ENCODE assay signal across 12 cellular contexts in genomic region chr16:30746638-30747160, GRCh38. TPM values are rescaled to one million over a fixed set of nuclear protein-coding genes. Genes with fewer than 3 reads are reported as not detected.
DNase-seq lines count a peak whose midpoint lies in the region; ATAC-seq, FAIRE-seq and TF ChIP-seq lines count a peak whose summit lies in the region.
"Had no signal": no experiment of that assay in that cellular context is flagged by ENCODE, and none has a peak within 500 bp of the region (broad histone marks: within the 10 kb centered on the region; RNA-seq: fewer than 3 reads in every experiment).

No MANE protein-coding gene starts in this region.

- H3K9me3 Mint-ChIP-seq in activated CD8-positive, alpha-beta T cell treated with anti-CD3 and anti-CD28 coated beads, Interleukin-2, amount 10 ng/mL, durations not matched to agents 7 days and 5 days (ENCODE audit: insufficient read depth): no peaks in the 10 kb centered on the region
- H3K9me3 Mint-ChIP-seq in naive thymus-derived CD8-positive, alpha-beta T cell: no peaks in the 10 kb centered on the region
- H3K9me3 Mint-ChIP-seq: activated B cell treated with CpG ODN at 0.5 μM for 24 hours had no signal

- H3K27me3 ChIP-seq in psoas muscle (ENCODE audit: insufficient read depth in 3 of 3, low read length in 2 of 3): no peaks in the 10 kb centered on the region

- no peaks in the 10 kb centered on the region for H3K4me1 ChIP-seq in psoas muscle

- TF ChIP-seq CTCF in 22Rv1 (IDR thresholded peaks at IDR 0.05): no peak
- no peak for TF ChIP-seq CTCF in psoas muscle (IDR thresholded peaks at IDR 0.05)

- CTCF ChIA-PET in activated CD8-positive, alpha-beta T cell treated with anti-CD3 and anti-CD28 coated beads, Interleukin-2, amount 10 ng/mL, durations not matched to agents 7 days and 5 days (lab: Charles Lee): interaction anchor here (1.2 to 2.2 kb wide), 4 partner anchors 23 to 155 kb away, joined by 3 to 15 read pairs (median 5); no protein-coding TSS in a partner anchor

- no peaks in the 10 kb centered on the region for H3K9me3 ChIP-seq in psoas muscle

- peaks cover 0 to 53% of the 10 kb centered on the region in 2 donors for H3K36me3 ChIP-seq in psoas muscle (ENCODE audit: insufficient read depth in 1 of 2, low read depth in 1 of 2)

- intact Hi-C loops in psoas muscle (cut with DNase I): loop anchor here in 1 of 2 donors (5.0 kb wide), 1 partner anchor 34 kb away; no protein-coding TSS in a partner anchor

- H3K4me1 Mint-ChIP-seq in activated CD8-positive, alpha-beta T cell treated with anti-CD3 and anti-CD28 coated beads, Interleukin-2, amount 10 ng/mL, durations not matched to agents 7 days and 5 days (ENCODE audit: low read depth): peaks cover 27% of the 10 kb centered on the region
- H3K4me1 Mint-ChIP-seq in naive thymus-derived CD8-positive, alpha-beta T cell: peaks cover 21 to 43% (median 29%) of the 10 kb centered on the region in 4 donors

- no peak overlapping the region for H3K4me3 Mint-ChIP-seq in activated CD8-positive, alpha-beta T cell treated with anti-CD3 and anti-CD28 coated beads, Interleukin-2, amount 10 ng/mL, durations not matched to agents 7 days and 5 days
- H3K4me3 Mint-ChIP-seq in naive thymus-derived CD8-positive, alpha-beta T cell: no peak overlapping the region

- H3K36me3 Mint-ChIP-seq in activated CD8-positive, alpha-beta T cell treated with anti-CD3 and anti-CD28 coated beads, Interleukin-2, amount 10 ng/mL, durations not matched to agents 7 days and 5 days (ENCODE audit: low read depth): peaks cover 42% of the 10 kb centered on the region
- H3K36me3 Mint-ChIP-seq in naive thymus-derived CD8-positive, alpha-beta T cell: peaks cover 0 to 43% (median 0%) of the 10 kb centered on the region in 3 donors

- H3K27ac ChIP-seq in 22Rv1 (peak overlapping the region; percentile 85), psoas muscle (no peak overlapping the region)

- 88 to 94% (median 91%) methylated on average over 9 of the region's 9 CpGs for WGBS in psoas muscle, 3 donors

- H3K27ac Mint-ChIP-seq in activated CD8-positive, alpha-beta T cell treated with anti-CD3 and anti-CD28 coated beads, Interleukin-2, amount 10 ng/mL, durations not matched to agents 7 days and 5 days: peak overlapping the region; percentile 58
- H3K27ac Mint-ChIP-seq in naive thymus-derived CD8-positive, alpha-beta T cell: peak overlapping the region in 6 of 10 donors; percentile 81 to 94 (median 88)

- DNase-seq in activated CD8-positive, alpha-beta T cell treated with anti-CD3 and anti-CD28 coated beads, Interleukin-2, amount 10 ng/mL, durations not matched to agents 7 days and 5 days: no peak
- DNase-seq in naive thymus-derived CD8-positive, alpha-beta T cell: no peak
- no peak for DNase-seq in hypothalamus (lab: John Stamatoyannopoulos, UW)
- DNase-seq in activated effector memory CD4-positive, alpha-beta T cell treated with anti-CD3 and anti-CD28 coated beads, Interleukin-2, amount 50 U/mL, for 16 hours: no peak
- DNase-seq in NCI-H345 treated with DMSO at 0.1 percent for 48 hours (lab: John Stamatoyannopoulos, UW; ENCODE audit: unreplicated experiment): no peak
- DNase-seq in psoas muscle: no peak
- DNase-seq: activated B cell treated with CpG ODN at 0.5 μM for 24 hours, activated T-cell treated with anti-CD3 and anti-CD28 coated beads for 4 hours, anterior cingulate cortex, NCI-H2171 treated with DMSO at 0.1 percent for 48 hours had no signal

- no peak for ATAC-seq in activated CD8-positive, alpha-beta T cell treated with anti-CD3 and anti-CD28 coated beads, Interleukin-2, amount 10 ng/mL, durations not matched to agents 7 days and 5 days
- no peak for ATAC-seq in naive thymus-derived CD8-positive, alpha-beta T cell
- no peak for ATAC-seq in psoas muscle

- POLR2A ChIA-PET in activated CD8-positive, alpha-beta T cell treated with anti-CD3 and anti-CD28 coated beads, Interleukin-2, amount 10 ng/mL, durations not matched to agents 7 days and 5 days (lab: Charles Lee): no interaction called here
- POLR2A ChIA-PET in naive thymus-derived CD8-positive, alpha-beta T cell (lab: Charles Lee): interaction anchor here (1.1 to 2.1 kb wide), 4 partner anchors 38 to 198 kb away, joined by 3 to 8 read pairs (median 4); partner anchors contain the start of gene PRR14

- H3K27me3 Mint-ChIP-seq in activated CD8-positive, alpha-beta T cell treated with anti-CD3 and anti-CD28 coated beads, Interleukin-2, amount 10 ng/mL, durations not matched to agents 7 days and 5 days (ENCODE audit: low read depth): no peaks in the 10 kb centered on the region
- no peaks in the 10 kb centered on the region for H3K27me3 Mint-ChIP-seq in naive thymus-derived CD8-positive, alpha-beta T cell
- H3K27me3 Mint-ChIP-seq: activated B cell treated with CpG ODN at 0.5 μM for 24 hours had no signal

- no peak overlapping the region for H3K4me3 ChIP-seq in psoas muscle

- FAIRE-seq in G401.6 (lab: Jason Lieb, UNC): peak; percentile 23

RNA-seq across cellular contexts. Expression of gene PHKG2, which starts 1.5 kb away (rescaled TPM):
- total RNA-seq in activated CD8-positive, alpha-beta T cell treated with anti-CD3 and anti-CD28 coated beads, Interleukin-2, amount 10 ng/mL, durations not matched to agents 7 days and 5 days: 10 to 100 TPM; 42.1 to 43.7 TPM
- 10 to 100 TPM; 50.2 to 53.7 TPM for total RNA-seq in naive thymus-derived CD8-positive, alpha-beta T cell
- polyA plus RNA-seq in naive thymus-derived CD8-positive, alpha-beta T cell: 10 to 100 TPM; 39.7 to 43.1 (median 40.6) TPM
- 10 to 100 TPM; 10.1 to 13.5 (median 12.9) TPM for total RNA-seq in psoas muscle
- polyA plus RNA-seq in psoas muscle: 10 to 100 TPM; 13.2 to 21.3 (median 13.8) TPM

RNA-seq across cellular contexts. Expression of gene CFAP119, which starts 15.2 kb away (rescaled TPM):
- total RNA-seq in activated CD8-positive, alpha-beta T cell treated with anti-CD3 and anti-CD28 coated beads, Interleukin-2, amount 10 ng/mL, durations not matched to agents 7 days and 5 days: 1 to 10 TPM; 4.4 to 4.8 TPM
- total RNA-seq in naive thymus-derived CD8-positive, alpha-beta T cell: 1 to 10 TPM; 2.0 to 4.1 TPM
- under 1 TPM; 0.11 to 0.38 (median 0.31) TPM for polyA plus RNA-seq in naive thymus-derived CD8-positive, alpha-beta T cell
- 1 to 10 TPM in 1 of 4 donors, under 1 TPM in 3; 0.52 to 2.4 (median 0.78) TPM for total RNA-seq in psoas muscle
- 1 to 10 TPM in 1 of 3 donors, under 1 TPM in 2; 0.48 to 3.0 (median 0.63) TPM for polyA plus RNA-seq in psoas muscle

RNA-seq across cellular contexts. Expression of gene RNF40, which starts 15.4 kb away (rescaled TPM):
- 100 to 1,000 TPM; 100 to 102 TPM for total RNA-seq in activated CD8-positive, alpha-beta T cell treated with anti-CD3 and anti-CD28 coated beads, Interleukin-2, amount 10 ng/mL, durations not matched to agents 7 days and 5 days
- 100 to 1,000 TPM; 112 to 114 TPM for total RNA-seq in naive thymus-derived CD8-positive, alpha-beta T cell
- polyA plus RNA-seq in naive thymus-derived CD8-positive, alpha-beta T cell: 10 to 100 TPM; 24.4 to 52.4 (median 27.2) TPM
- 10 to 100 TPM; 26.8 to 49.1 (median 36.5) TPM for total RNA-seq in psoas muscle
- polyA plus RNA-seq in psoas muscle: 10 to 100 TPM; 29.1 to 42.2 (median 33.2) TPM

RNA-seq across cellular contexts. Expression of gene ZNF629, which starts 40.3 kb away (rescaled TPM):
- total RNA-seq in activated CD8-positive, alpha-beta T cell treated with anti-CD3 and anti-CD28 coated beads, Interleukin-2, amount 10 ng/mL, durations not matched to agents 7 days and 5 days: 1 to 10 TPM; 1.7 to 1.9 TPM
- total RNA-seq in naive thymus-derived CD8-positive, alpha-beta T cell: 1 to 10 TPM; 9.3 to 10.0 TPM
- 1 to 10 TPM in 1 of 3 donors, under 1 TPM in 2; 0.17 to 2.5 (median 0.91) TPM for polyA plus RNA-seq in naive thymus-derived CD8-positive, alpha-beta T cell
- 10 to 100 TPM in 3 of 4 donors, 1 to 10 TPM in 1; 5.3 to 15.9 (median 13.1) TPM for total RNA-seq in psoas muscle
- 1 to 10 TPM; 1.5 to 7.8 (median 4.4) TPM for polyA plus RNA-seq in psoas muscle

RNA-seq across cellular contexts. Expression of gene SRCAP, which starts 47.7 kb away (rescaled TPM):
- total RNA-seq in activated CD8-positive, alpha-beta T cell treated with anti-CD3 and anti-CD28 coated beads, Interleukin-2, amount 10 ng/mL, durations not matched to agents 7 days and 5 days: 10 to 100 TPM; 75.2 to 76.0 TPM
- 100 to 1,000 TPM; 107 to 110 TPM for total RNA-seq in naive thymus-derived CD8-positive, alpha-beta T cell
- polyA plus RNA-seq in naive thymus-derived CD8-positive, alpha-beta T cell: 10 to 100 TPM in 2 of 3 donors, 1 to 10 TPM in 1; 5.2 to 31.3 (median 14.9) TPM
- 10 to 100 TPM; 37.8 to 50.1 (median 45.2) TPM for total RNA-seq in psoas muscle
- polyA plus RNA-seq in psoas muscle: 10 to 100 TPM in 1 of 3 donors, 1 to 10 TPM in 2; 4.4 to 32.7 (median 4.5) TPM
